20 cellular contexts compared by ENCODE assay signal in the genomic region with DNA sequence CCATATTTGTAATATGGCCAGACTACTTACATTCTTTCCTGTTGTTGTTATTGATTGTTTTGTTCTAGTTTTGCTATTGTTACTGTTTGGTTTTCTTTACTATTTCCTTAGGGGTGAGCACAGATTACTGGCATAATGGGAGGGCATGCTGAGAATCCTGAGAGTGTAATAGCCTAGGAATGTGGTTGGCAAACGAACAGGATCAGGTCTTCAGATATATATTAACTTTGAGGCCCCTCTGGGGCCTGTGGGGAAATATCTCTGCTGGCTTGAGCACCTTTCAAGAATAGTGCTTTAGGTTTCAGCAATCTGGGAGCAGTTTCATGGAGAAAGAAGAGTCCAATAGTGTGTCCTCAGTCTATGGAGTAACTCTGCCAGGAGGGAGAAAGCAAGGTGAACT.
DNase-seq lines count a peak whose midpoint lies in the region; ATAC-seq and TF ChIP-seq lines count a peak whose summit lies in the region.
"Had no signal": no experiment of that assay in that cellular context is flagged by ENCODE, and none has a peak within 500 bp of the region (broad histone marks: within the 10 kb centered on the region; RNA-seq: fewer than 3 reads in every experiment).

No MANE protein-coding gene starts in this region.

- H3K36me3 ChIP-seq in Caco-2 (ENCODE audit: control insufficient read depth, insufficient read depth, low read length) (no peaks in the 10 kb centered on the region), RWPE2 (ENCODE audit: low read depth) (no peaks in the 10 kb centered on the region), hepatocyte (replicated peaks; ENCODE audit: insufficient read depth, low read depth) (no peaks in the 10 kb centered on the region), mesenchymal stem cell (ENCODE audit: control insufficient read depth in 1 of 2, insufficient read depth in 2 of 2, low read depth in 1 of 2, low read length in 2 of 2) (no peaks in the 10 kb centered on the region), PC-3 (ENCODE audit: low read depth, low read length) (no peaks in the 10 kb centered on the region), gastrocnemius medialis (no peaks in the 10 kb centered on the region)
- H3K36me3 ChIP-seq: HAP-1 had no signal

- peaks cover 30% of the 10 kb centered on the region for H3K9me3 Mint-ChIP-seq in Caco-2 (ENCODE audit: unreplicated experiment)

- no peak overlapping the region for H2AFZ ChIP-seq in hepatocyte
- H2AFZ ChIP-seq in mesenchymal stem cell (ENCODE audit: low read depth, low read length), result no peak overlapping the region
- H2AFZ ChIP-seq in PC-3 (ENCODE audit: low read length), result no peak overlapping the region

- H3K36me3 Mint-ChIP-seq in Caco-2 (ENCODE audit: insufficient read depth, unreplicated experiment), result no peaks in the 10 kb centered on the region

- H2BK5ac ChIP-seq in mesenchymal stem cell (ENCODE audit: low read depth, low read length, poor library complexity, severe bottlenecking), result peak overlapping the region; percentile 91

- H4K20me1 ChIP-seq in hepatocyte (ENCODE audit: insufficient read depth, poor library complexity, severe bottlenecking), result no peaks in the 10 kb centered on the region
- no peaks in the 10 kb centered on the region for H4K20me1 ChIP-seq in PC-3 (ENCODE audit: low read length)

- no peak overlapping the region for H3K14ac ChIP-seq in mesenchymal stem cell (ENCODE audit: low read length in 2 of 2)

- peak overlapping the region; percentile 86 for H2AK5ac ChIP-seq in mesenchymal stem cell (ENCODE audit: low read length, severe bottlenecking)

- H3K27me3 Mint-ChIP-seq in Caco-2 (ENCODE audit: insufficient read depth, unreplicated experiment), result no peaks in the 10 kb centered on the region
- H3K27me3 Mint-ChIP-seq: B cell had no signal

- TF ChIP-seq CTCF in Caco-2 (IDR thresholded peaks at IDR 0.05; ENCODE audit: insufficient read depth in 1 of 2, low read depth in 1 of 2, low read length in 1 of 2, severe bottlenecking in 1 of 2, unreplicated experiment in 1 of 2) (no peak), RWPE2 (IDR thresholded peaks at IDR 0.05; ENCODE audit: poor library complexity, severe bottlenecking) (no peak), hepatocyte (IDR thresholded peaks at IDR 0.05; ENCODE audit: poor library complexity) (no peak), PC-3 (conservative IDR thresholded peaks at IDR 0.05; ENCODE audit: low read depth, low read length) (no peak), gastrocnemius medialis (IDR thresholded peaks at IDR 0.05 in 4 of 5, conservative IDR thresholded peaks at IDR 0.05 in 1 of 5) (no peak)

- no peak overlapping the region for H3K4ac ChIP-seq in mesenchymal stem cell (ENCODE audit: low read depth in 1 of 2, low read length in 2 of 2)

- H3K4me3 Mint-ChIP-seq in Caco-2 (ENCODE audit: unreplicated experiment), result peak overlapping the region; percentile 31
- H3K4me3 Mint-ChIP-seq: B cell had no signal

- no peak overlapping the region for H3K23ac ChIP-seq in mesenchymal stem cell (ENCODE audit: low read length in 2 of 2)

- no peak overlapping the region for H3K4me3 ChIP-seq in Caco-2 (ENCODE audit: low read depth, low read length)
- H3K4me3 ChIP-seq in RWPE2 (ENCODE audit: severe bottlenecking), result no peak overlapping the region
- H3K4me3 ChIP-seq in hepatocyte, result no peak overlapping the region
- no peak overlapping the region for H3K4me3 ChIP-seq in mesenchymal stem cell (ENCODE audit: insufficient read depth in 1 of 2, low read depth in 1 of 2, low read length in 2 of 2)
- H3K4me3 ChIP-seq in PC-3 (ENCODE audit: low read length), result no peak overlapping the region
- H3K4me3 ChIP-seq in gastrocnemius medialis, result no peak overlapping the region
- H3K4me3 ChIP-seq: HAP-1, K562 had no signal

- H4K91ac ChIP-seq in mesenchymal stem cell (ENCODE audit: low read length), result no peak overlapping the region

- H3K27me3 ChIP-seq in Caco-2 (replicated peaks; ENCODE audit: control insufficient read depth, insufficient read depth, low read length) (no peaks in the 10 kb centered on the region), RWPE2 (ENCODE audit: insufficient read depth, poor library complexity, severe bottlenecking) (no peaks in the 10 kb centered on the region), hepatocyte (no peaks in the 10 kb centered on the region), mesenchymal stem cell (ENCODE audit: control insufficient read depth in 1 of 2, insufficient read depth in 1 of 2, low read length in 2 of 2) (no peaks in the 10 kb centered on the region), PC-3 (ENCODE audit: low read length) (peaks cover 2% of the 10 kb centered on the region), gastrocnemius medialis (no peaks in the 10 kb centered on the region)

- H3K9ac ChIP-seq in mesenchymal stem cell (ENCODE audit: low read length), result no peak overlapping the region
- H3K9ac ChIP-seq in PC-3 (ENCODE audit: low read length), result no peak overlapping the region

- in situ Hi-C loops in gastrocnemius medialis (cut with MboI; ENCODE audit: low sequenced_read_pairs in 4 of 4), result no loop called here

- no peak overlapping the region for H4K8ac ChIP-seq in mesenchymal stem cell (ENCODE audit: low read length)

- H3K4me2 ChIP-seq in hepatocyte, result no peak overlapping the region
- H3K4me2 ChIP-seq in mesenchymal stem cell (ENCODE audit: low read length, poor library complexity, severe bottlenecking), result peak overlapping the region; percentile 38
- no peak overlapping the region for H3K4me2 ChIP-seq in PC-3 (ENCODE audit: low read length)

- no peak overlapping the region for H2BK15ac ChIP-seq in mesenchymal stem cell (ENCODE audit: low read depth, poor library complexity, severe bottlenecking)

- H3K79me2 ChIP-seq in hepatocyte, result no peaks in the 10 kb centered on the region
- no peaks in the 10 kb centered on the region for H3K79me2 ChIP-seq in PC-3 (ENCODE audit: low read length)

- H3K27ac Mint-ChIP-seq in Caco-2 (ENCODE audit: unreplicated experiment), result peak overlapping the region; percentile 60
- H3K27ac Mint-ChIP-seq: B cell had no signal

- no peak overlapping the region for H3K18ac ChIP-seq in mesenchymal stem cell (ENCODE audit: low read depth in 1 of 2, low read length in 2 of 2)

- H3K79me1 ChIP-seq in mesenchymal stem cell (replicated peaks; ENCODE audit: low read length, poor library complexity, severe bottlenecking), result no peaks in the 10 kb centered on the region

- H3K9me3 ChIP-seq in Caco-2 (no peaks in the 10 kb centered on the region; the same call in 1 of the 2 replicates), RWPE2 (ENCODE audit: severe bottlenecking) (no peaks in the 10 kb centered on the region), hepatocyte (ENCODE audit: low read depth) (no peaks in the 10 kb centered on the region), mesenchymal stem cell (ENCODE audit: control insufficient read depth, low read length) (no peaks in the 10 kb centered on the region), PC-3 (ENCODE audit: low read length) (no peaks in the 10 kb centered on the region), gastrocnemius medialis (no peaks in the 10 kb centered on the region)
- H3K9me3 ChIP-seq: HAP-1 had no signal

- POLR2A ChIA-PET in Caco-2 (lab: Charles Lee), result no interaction called here
- POLR2A ChIA-PET in PC-3 (lab: Charles Lee; ENCODE audit: unreplicated experiment), result no interaction called here

- H3K4me1 Mint-ChIP-seq in Caco-2 (ENCODE audit: low read depth, unreplicated experiment), result peaks cover 13% of the 10 kb centered on the region
- H3K4me1 Mint-ChIP-seq: B cell had no signal

- peak; percentile 27; the same call in 1 of the 3 replicates for ATAC-seq in RWPE2 (ENCODE audit: low read depth)
- ATAC-seq in PC-3, result no peak
- ATAC-seq in gastrocnemius medialis, result no peak
- ATAC-seq: K562 had no signal

- H3K27ac ChIP-seq in RWPE2 (ENCODE audit: poor library complexity, severe bottlenecking) (no peak overlapping the region), hepatocyte (peak overlapping the region; percentile 56), mesenchymal stem cell (ENCODE audit: low read length, poor library complexity, severe bottlenecking) (peak overlapping the region; percentile 86), PC-3 (ENCODE audit: low read length) (no peak overlapping the region), gastrocnemius medialis (no peak overlapping the region)

- H3K9me2 ChIP-seq in hepatocyte (replicated peaks; ENCODE audit: insufficient read depth), result no peaks in the 10 kb centered on the region
- no peaks in the 10 kb centered on the region for H3K9me2 ChIP-seq in PC-3 (replicated peaks; ENCODE audit: low read length)

- intact Hi-C loops in Caco-2 (cut with micrococcal nuclease; ENCODE audit: unreplicated experiment) (no loop called here), PC-3 (cut with micrococcal nuclease) (no loop called here), gastrocnemius medialis (cut with DNase I; ENCODE audit: low total_unique reads) (no loop called here)

- no peak overlapping the region for H2BK120ac ChIP-seq in mesenchymal stem cell (ENCODE audit: low read depth, low read length)

- no peak overlapping the region for H2BK12ac ChIP-seq in mesenchymal stem cell (ENCODE audit: low read length in 2 of 2)

- H3K4me1 ChIP-seq in Caco-2, result peaks cover 11% of the 10 kb centered on the region
- no peaks in the 10 kb centered on the region for H3K4me1 ChIP-seq in RWPE2 (ENCODE audit: insufficient read depth, poor library complexity, severe bottlenecking)
- H3K4me1 ChIP-seq in hepatocyte (ENCODE audit: insufficient read depth), result peaks cover 5% of the 10 kb centered on the region
- no peaks in the 10 kb centered on the region for H3K4me1 ChIP-seq in mesenchymal stem cell (ENCODE audit: control insufficient read depth, insufficient read depth, low read depth, low read length)
- no peaks in the 10 kb centered on the region for H3K4me1 ChIP-seq in PC-3 (ENCODE audit: insufficient read depth, low read length)
- H3K4me1 ChIP-seq in gastrocnemius medialis, result no peaks in the 10 kb centered on the region
- H3K4me1 ChIP-seq: HAP-1 had no signal

- DNase-seq in Caco-2 (peak; percentile 40 to 41), RWPE2 (ENCODE audit: low spot score) (no peak), hepatocyte (ENCODE audit: low spot score) (peak; percentile 23), mesenchymal stem cell (no peak), PC-3 (no peak), ureter (ENCODE audit: low spot score) (no peak), gastrocnemius medialis (no peak)
- DNase-seq in activated CD4-positive, alpha-beta T cell treated with anti-CD3 and anti-CD28 coated beads, Interleukin-2, amount 50 U/mL, for 48 hours, result no peak
- DNase-seq: 8988T, GDM1, NCI-H1105, NCI-H2081, NCI-H2171 treated with DMSO at 0.1 percent for 48 hours, NCI-H510A, NCI-H748 treated with DMSO at 0.1 percent for 48 hours, RPMI8226, SIG-M5 had no signal

- CTCF ChIA-PET in Caco-2 (lab: Charles Lee), result no interaction called here
- CTCF ChIA-PET in PC-3 (lab: Charles Lee), result no interaction called here

- no peak for TF ChIP-seq POLR2A in gastrocnemius medialis (IDR thresholded peaks at IDR 0.05)

- WGBS in hepatocyte (ENCODE audit: low lambda C conversion rate, missing lambda C conversion rate), result 30% methylated on average over 1 of the region's 1 CpG
- WGBS in mesenchymal stem cell, result 13% methylated on average over 1 of the region's 1 CpG

- no TSS peak for BruUV-seq in Caco-2 (replicated peaks; lab: Mats Ljungman, UMichigan)
- no TSS peak for BruUV-seq in PC-3 (replicated peaks; lab: Mats Ljungman, UMichigan)

- no peaks in the 10 kb centered on the region for H3F3A ChIP-seq in PC-3 (ENCODE audit: low read length, unreplicated experiment)

Comparison
In these comparisons a context has a peak if more than half of its experiments do, and no peak if none do; other contexts are left out.
1. DNase-seq: peak in Caco-2 (2 of 2) and hepatocyte (single experiment); none in RWPE2 (single experiment), mesenchymal stem cell (single experiment), PC-3 (single experiment), ureter (single experiment), activated CD4-positive, alpha-beta T cell treated with anti-CD3 and anti-CD28 coated beads, Interleukin-2, amount 50 U/mL, for 48 hours (0 of 2) and gastrocnemius medialis (0 of 2).
2. H3K27ac ChIP-seq: peak in hepatocyte (single experiment) and mesenchymal stem cell (single experiment); none in RWPE2 (single experiment), PC-3 (single experiment) and gastrocnemius medialis (0 of 4).